Comparison of ENCODE assay signal across 9 cellular contexts in the genomic region with DNA sequence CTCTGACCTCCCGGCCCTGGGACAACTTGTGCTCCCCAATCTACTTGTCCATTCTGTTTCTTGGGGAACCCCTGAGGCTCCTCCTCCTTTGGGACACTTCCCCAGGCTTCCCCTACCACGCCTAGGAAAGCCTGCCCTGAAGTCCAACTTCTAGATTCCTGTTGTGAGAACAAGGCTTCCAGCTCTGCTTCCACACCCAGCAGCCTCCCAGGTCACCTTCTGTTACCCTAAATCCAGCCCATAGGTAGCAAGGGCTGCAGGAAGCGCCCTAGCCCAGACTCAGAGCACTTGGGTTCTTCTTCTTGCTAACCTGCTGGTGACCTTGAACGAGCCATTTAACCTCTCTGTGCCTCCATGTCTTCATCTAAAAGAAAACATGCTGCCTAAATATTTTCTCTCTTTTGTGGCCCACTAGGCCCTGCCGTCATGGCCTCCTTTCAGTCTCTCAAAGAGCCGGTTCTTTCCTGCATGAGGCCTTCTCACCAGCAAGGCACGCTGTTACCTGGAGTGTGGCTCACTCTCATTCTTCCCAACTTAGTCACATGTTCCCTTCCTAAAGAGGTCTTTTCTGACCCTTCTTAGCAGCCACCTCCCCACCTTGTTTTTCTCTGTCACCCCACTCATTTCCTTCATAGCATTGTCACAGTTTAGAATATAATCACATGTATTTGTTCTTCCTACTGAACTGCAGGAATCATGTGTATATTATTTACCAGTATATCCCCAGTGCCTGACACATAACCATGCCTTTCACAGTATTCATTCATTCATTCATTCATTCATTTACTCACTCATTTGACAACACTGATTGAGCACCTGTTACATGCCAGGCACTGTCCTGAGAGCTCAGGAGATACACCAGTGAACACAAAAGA. TPM values are rescaled to one million over a fixed set of nuclear protein-coding genes. Genes with fewer than 3 reads are reported as not detected.
DNase-seq lines count a peak whose midpoint lies in the region; ATAC-seq, FAIRE-seq and TF ChIP-seq lines count a peak whose summit lies in the region.
"Had no signal": no experiment of that assay in that cellular context is flagged by ENCODE, and none has a peak within 500 bp of the region (broad histone marks: within the 10 kb centered on the region; RNA-seq: fewer than 3 reads in every experiment).

No MANE protein-coding gene starts in this region.

- peaks cover 59% of the 10 kb centered on the region for H3K4me1 Mint-ChIP-seq in activated CD8-positive, alpha-beta T cell treated with anti-CD3 and anti-CD28 coated beads, Interleukin-2, amount 10 ng/mL, durations not matched to agents 7 days and 5 days (ENCODE audit: low read depth)
- H3K4me1 Mint-ChIP-seq in stimulated activated memory B cell treated with anti-CD40 and anti-IgM and Interleukin-4, amounts not matched to agents 10 μg/mL and 1 μg/mL and 100 μg/mL, for 72 hours = peaks cover 58% of the 10 kb centered on the region

- ATAC-seq in activated CD8-positive, alpha-beta T cell treated with anti-CD3 and anti-CD28 coated beads, Interleukin-2, amount 10 ng/mL, durations not matched to agents 7 days and 5 days = no peak
- no peak for ATAC-seq in stimulated activated memory B cell treated with anti-CD40 and anti-IgM and Interleukin-4, amounts not matched to agents 10 μg/mL and 1 μg/mL and 100 μg/mL, for 72 hours
- no peak for ATAC-seq in GM18520 (IDR thresholded peaks at IDR 0.05; ENCODE audit: unreplicated experiment)

- peaks cover 50% of the 10 kb centered on the region for H3K36me3 Mint-ChIP-seq in activated CD8-positive, alpha-beta T cell treated with anti-CD3 and anti-CD28 coated beads, Interleukin-2, amount 10 ng/mL, durations not matched to agents 7 days and 5 days (ENCODE audit: low read depth)
- H3K36me3 Mint-ChIP-seq in stimulated activated memory B cell treated with anti-CD40 and anti-IgM and Interleukin-4, amounts not matched to agents 10 μg/mL and 1 μg/mL and 100 μg/mL, for 72 hours = peaks cover 5% of the 10 kb centered on the region

- H3K4me3 ChIP-seq in iPS-18c (ENCODE audit: insufficient read depth, low read depth, low read length) = peak overlapping the region; percentile 75; the same call in 1 of the 2 replicates

- peak; percentile 41 for DNase-seq in NCI-H82 (lab: John Stamatoyannopoulos, UW)
- no peak for DNase-seq in NCI-H82 treated with DMSO at 0.1 percent for 48 hours (lab: John Stamatoyannopoulos, UW; ENCODE audit: unreplicated experiment)
- peak; percentile 42 for DNase-seq in activated CD8-positive, alpha-beta T cell treated with anti-CD3 and anti-CD28 coated beads, Interleukin-2, amount 10 ng/mL, durations not matched to agents 7 days and 5 days
- DNase-seq in GM12891 (ENCODE audit: insufficient read length, low spot score) = no peak
- DNase-seq in inferior parietal cortex (ENCODE audit: extremely low spot score) = no peak

- no peak for FAIRE-seq in GM12891 (lab: Jason Lieb, UNC)

- CTCF ChIA-PET in activated CD8-positive, alpha-beta T cell treated with anti-CD3 and anti-CD28 coated beads, Interleukin-2, amount 10 ng/mL, durations not matched to agents 7 days and 5 days (lab: Charles Lee) = interaction anchor here (1.3 to 5.1 kb wide), 4 partner anchors 13 to 35 kb away, joined by 3 to 56 read pairs (median 14); no protein-coding TSS in a partner anchor

- TF ChIP-seq POLR2A in GM12891 (IDR thresholded peaks at IDR 0.05; ENCODE audit: low read depth, low read length) = no peak

- H3K27ac Mint-ChIP-seq in activated CD8-positive, alpha-beta T cell treated with anti-CD3 and anti-CD28 coated beads, Interleukin-2, amount 10 ng/mL, durations not matched to agents 7 days and 5 days = peak overlapping the region; percentile 88
- peak overlapping the region; percentile 68 for H3K27ac Mint-ChIP-seq in stimulated activated memory B cell treated with anti-CD40 and anti-IgM and Interleukin-4, amounts not matched to agents 10 μg/mL and 1 μg/mL and 100 μg/mL, for 72 hours

- POLR2A ChIA-PET in activated CD8-positive, alpha-beta T cell treated with anti-CD3 and anti-CD28 coated beads, Interleukin-2, amount 10 ng/mL, durations not matched to agents 7 days and 5 days (lab: Charles Lee) = interaction anchor here (1.1 to 2.1 kb wide), 3 partner anchors 12 to 132 kb away, joined by 3 to 7 read pairs (median 3); partner anchors contain the start of gene TP53BP2

- peaks cover 3% of the 10 kb centered on the region for H3K9me3 ChIP-seq in iPS-18c (ENCODE audit: control insufficient read depth, insufficient read depth, low read length)

- no peaks in the 10 kb centered on the region for H3K27me3 Mint-ChIP-seq in activated CD8-positive, alpha-beta T cell treated with anti-CD3 and anti-CD28 coated beads, Interleukin-2, amount 10 ng/mL, durations not matched to agents 7 days and 5 days (ENCODE audit: low read depth)
- H3K27me3 Mint-ChIP-seq in stimulated activated memory B cell treated with anti-CD40 and anti-IgM and Interleukin-4, amounts not matched to agents 10 μg/mL and 1 μg/mL and 100 μg/mL, for 72 hours = no peaks in the 10 kb centered on the region

- H3K9me3 Mint-ChIP-seq in activated CD8-positive, alpha-beta T cell treated with anti-CD3 and anti-CD28 coated beads, Interleukin-2, amount 10 ng/mL, durations not matched to agents 7 days and 5 days (ENCODE audit: insufficient read depth) = no peaks in the 10 kb centered on the region
- H3K9me3 Mint-ChIP-seq in stimulated activated memory B cell treated with anti-CD40 and anti-IgM and Interleukin-4, amounts not matched to agents 10 μg/mL and 1 μg/mL and 100 μg/mL, for 72 hours = no peaks in the 10 kb centered on the region

- H3K4me3 Mint-ChIP-seq in activated CD8-positive, alpha-beta T cell treated with anti-CD3 and anti-CD28 coated beads, Interleukin-2, amount 10 ng/mL, durations not matched to agents 7 days and 5 days = peak overlapping the region; percentile 80
- peak overlapping the region; percentile 90 for H3K4me3 Mint-ChIP-seq in stimulated activated memory B cell treated with anti-CD40 and anti-IgM and Interleukin-4, amounts not matched to agents 10 μg/mL and 1 μg/mL and 100 μg/mL, for 72 hours

TF ChIP-seq in GM12891, 5 proteins besides CTCF, POLR2A, EP300 and RAD21:
- no peak for TF ChIP-seq SPI1 (IDR thresholded peaks at IDR 0.05; ENCODE audit: low read depth, low read length)
- TF ChIP-seq TAF1 (IDR thresholded peaks at IDR 0.05; ENCODE audit: low read depth, low read length) = no peak
- no peak for TF ChIP-seq PAX5 (IDR thresholded peaks at IDR 0.05; ENCODE audit: insufficient read depth, low read length, severe bottlenecking)
- TF ChIP-seq POLR2AphosphoS5 (IDR thresholded peaks at IDR 0.05; ENCODE audit: low read depth, low read length) = no peak
- TF ChIP-seq POU2F2 (IDR thresholded peaks at IDR 0.05; ENCODE audit: low read depth, low read length) = no peak

RNA-seq across cellular contexts. Expression of gene CAPN2, which starts 1.4 kb away (rescaled TPM):
- total RNA-seq in activated CD8-positive, alpha-beta T cell treated with anti-CD3 and anti-CD28 coated beads, Interleukin-2, amount 10 ng/mL, durations not matched to agents 7 days and 5 days = 100 to 1,000 TPM; 176 to 178 TPM
- polyA plus RNA-seq in GM12891 (2012; ENCODE audit: low read depth, missing spikeins) = 1.9 TPM

RNA-seq across cellular contexts. Expression of gene CAPN8, which starts 48.3 kb away (rescaled TPM):
- under 1 TPM in 1 of 2 experiments, not detected in 1; 0.08 TPM for total RNA-seq in activated CD8-positive, alpha-beta T cell treated with anti-CD3 and anti-CD28 coated beads, Interleukin-2, amount 10 ng/mL, durations not matched to agents 7 days and 5 days
- polyA plus RNA-seq in GM12891 (2012; ENCODE audit: low read depth, missing spikeins) = not detected
- total RNA-seq: T-helper 2 cell treated with Interferon-gamma antibody and Interleukin-4, amounts not matched to agents 100 ng/mL and 5 ng/mL, for 36 hours had no signal

Comparison
In these comparisons a context has a peak if more than half of its experiments do, and no peak if none do; other contexts are left out.
1. DNase-seq: peak in NCI-H82 (single experiment) and activated CD8-positive, alpha-beta T cell treated with anti-CD3 and anti-CD28 coated beads, Interleukin-2, amount 10 ng/mL, durations not matched to agents 7 days and 5 days (single experiment); none in NCI-H82 treated with DMSO at 0.1 percent for 48 hours (single experiment), GM12891 (single experiment) and inferior parietal cortex (single experiment).